Comparison of ENCODE assay signal across 1 cellular context in genomic region chr9:129172816-129173215, GRCh38.
TF ChIP-seq lines count a peak whose summit lies in the region.

No MANE protein-coding gene starts in this region.

TF ChIP-seq in HCT116, 20 proteins besides CTCF, POLR2A, EP300 and RAD21 (continued from another document):
- TF ChIP-seq REST (IDR thresholded peaks at IDR 0.05; ENCODE audit: low read depth): no peak
- no peak for TF ChIP-seq JUND (IDR thresholded peaks at IDR 0.05)
- TF ChIP-seq SRF (IDR thresholded peaks at IDR 0.05; ENCODE audit: low read depth): no peak
- TF ChIP-seq ZBTB33 (IDR thresholded peaks at IDR 0.05; ENCODE audit: extremely low read depth, insufficient replicate concordance, low read length): no peak
- TF ChIP-seq POLR2AphosphoS5 (IDR thresholded peaks at IDR 0.05; ENCODE audit: low read depth, low read length): no peak
- TF ChIP-seq EGR1 (IDR thresholded peaks at IDR 0.05; ENCODE audit: low read depth): no peak
- no peak for TF ChIP-seq FOSL1 (IDR thresholded peaks at IDR 0.05; ENCODE audit: low read depth)
- no peak for TF ChIP-seq ATF3 (IDR thresholded peaks at IDR 0.05)
- no peak for TF ChIP-seq SIN3A (IDR thresholded peaks at IDR 0.05; ENCODE audit: low read depth)
- no peak for TF ChIP-seq SP1 (IDR thresholded peaks at IDR 0.05; ENCODE audit: low read depth)
- TF ChIP-seq CBX3 (IDR thresholded peaks at IDR 0.05; ENCODE audit: low read depth): no peak
